ENCODE assay signal across 2 cellular contexts in the genomic region with DNA sequence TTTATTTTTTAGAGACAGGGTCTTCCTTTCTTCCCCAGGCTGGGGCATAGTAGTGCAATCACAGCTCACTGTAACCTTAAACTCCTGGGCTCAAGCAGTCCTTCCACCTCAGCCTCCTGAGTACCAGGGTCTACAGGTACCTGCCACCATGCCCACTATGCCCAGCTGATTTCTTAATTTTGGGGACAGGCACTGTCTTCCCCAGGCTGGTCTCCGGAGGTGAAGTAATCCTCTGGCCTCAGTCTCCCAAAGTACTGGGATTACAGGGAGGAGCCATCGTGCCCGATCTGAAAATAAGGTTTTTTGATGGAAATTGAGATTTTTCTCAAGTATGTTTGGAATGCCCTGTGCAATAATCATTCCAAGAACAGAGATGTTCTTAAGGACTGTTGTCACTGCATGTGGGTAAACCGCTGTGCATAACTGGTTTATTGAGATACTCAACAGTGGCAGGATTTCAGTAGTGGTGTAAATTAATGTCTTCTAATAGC.
TF ChIP-seq lines count a peak whose summit lies in the region.

No MANE protein-coding gene starts in this region.

TF ChIP-seq in GM12891, 5 proteins besides CTCF, POLR2A, EP300 and RAD21:
- TF ChIP-seq POLR2AphosphoS5 (IDR thresholded peaks at IDR 0.05; ENCODE audit: low read depth, low read length) (no peak; the same call in 1 of the 2 replicates), POU2F2 (IDR thresholded peaks at IDR 0.05; ENCODE audit: low read depth, low read length) (peak; percentile 31; the same call in 1 of the 2 replicates)
TF ChIP-seq in GM12891: peak in this region for 1.

TF ChIP-seq in GM12878, 131 proteins besides CTCF, POLR2A, EP300 and RAD21:
- TF ChIP-seq, protein P1, sequence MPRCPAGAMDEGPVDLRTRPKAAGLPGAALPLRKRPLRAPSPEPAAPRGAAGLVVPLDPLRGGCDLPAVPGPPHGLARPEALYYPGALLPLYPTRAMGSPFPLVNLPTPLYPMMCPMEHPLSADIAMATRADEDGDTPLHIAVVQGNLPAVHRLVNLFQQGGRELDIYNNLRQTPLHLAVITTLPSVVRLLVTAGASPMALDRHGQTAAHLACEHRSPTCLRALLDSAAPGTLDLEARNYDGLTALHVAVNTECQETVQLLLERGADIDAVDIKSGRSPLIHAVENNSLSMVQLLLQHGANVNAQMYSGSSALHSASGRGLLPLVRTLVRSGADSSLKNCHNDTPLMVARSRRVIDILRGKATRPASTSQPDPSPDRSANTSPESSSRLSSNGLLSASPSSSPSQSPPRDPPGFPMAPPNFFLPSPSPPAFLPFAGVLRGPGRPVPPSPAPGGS (IDR thresholded peaks at IDR 0.05; ENCODE audit: borderline replicate concordance, insufficient read depth, low read depth, low read length, poor library complexity, severe bottlenecking) = peak; percentile 5
- TF ChIP-seq BRCA1 (IDR thresholded peaks at IDR 0.05; ENCODE audit: low read depth, low read length) (no peak), POLR2AphosphoS5 (IDR thresholded peaks at IDR 0.05; ENCODE audit: low read length) (peak; percentile 57), KAT2A (conservative IDR thresholded peaks at IDR 0.05; ENCODE audit: control insufficient read depth, low read depth, low read length) (no peak), NR2C2 (IDR thresholded peaks at IDR 0.05; ENCODE audit: borderline replicate concordance, control insufficient read depth, insufficient read length, low read depth) (no peak), DPF2 (IDR thresholded peaks at IDR 0.05) (no peak), EGR1 (IDR thresholded peaks at IDR 0.05; ENCODE audit: borderline replicate concordance in 1 of 2, low read depth in 2 of 2, low read length in 2 of 2) (no peak), TBL1XR1 (IDR thresholded peaks at IDR 0.05; ENCODE audit: low read depth, low read length) (no peak)
- TF ChIP-seq, protein P2, sequence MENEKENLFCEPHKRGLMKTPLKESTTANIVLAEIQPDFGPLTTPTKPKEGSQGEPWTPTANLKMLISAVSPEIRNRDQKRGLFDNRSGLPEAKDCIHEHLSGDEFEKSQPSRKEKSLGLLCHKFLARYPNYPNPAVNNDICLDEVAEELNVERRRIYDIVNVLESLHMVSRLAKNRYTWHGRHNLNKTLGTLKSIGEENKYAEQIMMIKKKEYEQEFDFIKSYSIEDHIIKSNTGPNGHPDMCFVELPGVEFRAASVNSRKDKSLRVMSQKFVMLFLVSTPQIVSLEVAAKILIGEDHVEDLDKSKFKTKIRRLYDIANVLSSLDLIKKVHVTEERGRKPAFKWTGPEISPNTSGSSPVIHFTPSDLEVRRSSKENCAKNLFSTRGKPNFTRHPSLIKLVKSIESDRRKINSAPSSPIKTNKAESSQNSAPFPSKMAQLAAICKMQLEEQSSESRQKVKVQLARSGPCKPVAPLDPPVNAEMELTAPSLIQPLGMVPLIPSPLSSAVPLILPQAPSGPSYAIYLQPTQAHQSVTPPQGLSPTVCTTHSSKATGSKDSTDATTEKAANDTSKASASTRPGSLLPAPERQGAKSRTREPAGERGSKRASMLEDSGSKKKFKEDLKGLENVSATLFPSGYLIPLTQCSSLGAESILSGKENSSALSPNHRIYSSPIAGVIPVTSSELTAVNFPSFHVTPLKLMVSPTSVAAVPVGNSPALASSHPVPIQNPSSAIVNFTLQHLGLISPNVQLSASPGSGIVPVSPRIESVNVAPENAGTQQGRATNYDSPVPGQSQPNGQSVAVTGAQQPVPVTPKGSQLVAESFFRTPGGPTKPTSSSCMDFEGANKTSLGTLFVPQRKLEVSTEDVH (IDR thresholded peaks at IDR 0.05; ENCODE audit: low read depth, partially characterized antibody) = no peak
- TF ChIP-seq, protein P3, sequence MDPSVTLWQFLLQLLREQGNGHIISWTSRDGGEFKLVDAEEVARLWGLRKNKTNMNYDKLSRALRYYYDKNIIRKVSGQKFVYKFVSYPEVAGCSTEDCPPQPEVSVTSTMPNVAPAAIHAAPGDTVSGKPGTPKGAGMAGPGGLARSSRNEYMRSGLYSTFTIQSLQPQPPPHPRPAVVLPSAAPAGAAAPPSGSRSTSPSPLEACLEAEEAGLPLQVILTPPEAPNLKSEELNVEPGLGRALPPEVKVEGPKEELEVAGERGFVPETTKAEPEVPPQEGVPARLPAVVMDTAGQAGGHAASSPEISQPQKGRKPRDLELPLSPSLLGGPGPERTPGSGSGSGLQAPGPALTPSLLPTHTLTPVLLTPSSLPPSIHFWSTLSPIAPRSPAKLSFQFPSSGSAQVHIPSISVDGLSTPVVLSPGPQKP (IDR thresholded peaks at IDR 0.05; ENCODE audit: low read depth, low read length) = no peak
